ENCODE assay signal across 36 cellular contexts in genomic region chr11:12324585-12324984, GRCh38. TPM values are rescaled to one million over a fixed set of nuclear protein-coding genes. Genes with fewer than 3 reads are reported as not detected.
"Had no signal": no experiment of that assay in that cellular context is flagged by ENCODE, and none has a peak within 500 bp of the region (broad histone marks: within the 10 kb centered on the region; RNA-seq: fewer than 3 reads in every experiment).

No MANE protein-coding gene starts in this region.

- ATAC-seq: activated CD8-positive, alpha-beta memory T cell treated with anti-CD3 and anti-CD28 coated beads, Interleukin-2, amount 10 ng/mL, durations not matched to agents 7 days and 5 days; activated CD8-positive, alpha-beta T cell treated with anti-CD3 and anti-CD28 coated beads, Interleukin-2, amount 10 ng/mL, durations not matched to agents 7 days and 5 days; activated naive CD8-positive, alpha-beta T cell treated with anti-CD3 and anti-CD28 coated beads, Interleukin-2, amount 50 U/mL, for 24 hours; body of pancreas; effector memory CD8-positive, alpha-beta T cell; foreskin keratinocyte; gastrocnemius medialis; heart left ventricle; T-helper 17 cell had no signal

- H3K27me3 Mint-ChIP-seq: activated CD4-positive, alpha-beta memory T cell treated with anti-CD3 and anti-CD28 coated beads for 36 hours; activated CD8-positive, alpha-beta memory T cell treated with anti-CD3 and anti-CD28 coated beads, Interleukin-2, amount 10 ng/mL, durations not matched to agents 7 days and 5 days; activated naive CD8-positive, alpha-beta T cell treated with anti-CD3 and anti-CD28 coated beads for 36 hours; activated naive CD8-positive, alpha-beta T cell treated with anti-CD3 and anti-CD28 coated beads, Interleukin-2, amount 50 U/mL, for 24 hours; effector memory CD8-positive, alpha-beta T cell; T-helper 17 cell had no signal

- DNase-seq: activated CD4-positive, alpha-beta memory T cell treated with anti-CD3 and anti-CD28 coated beads for 36 hours; activated CD4-positive, alpha-beta T cell treated with anti-CD3 and anti-CD28 coated beads for 1 hour; activated CD4-positive, alpha-beta T cell treated with anti-CD3 and anti-CD28 coated beads for 4 hours; activated CD4-positive, CD25-positive, alpha-beta regulatory T cell; activated CD8-positive, alpha-beta memory T cell treated with anti-CD3 and anti-CD28 coated beads, Interleukin-2, amount 10 ng/mL, durations not matched to agents 7 days and 5 days; activated CD8-positive, alpha-beta memory T cell treated with anti-CD3 and anti-CD28 coated beads, Interleukin-2, amount 50 U/mL, for 4 hours; activated CD8-positive, alpha-beta T cell treated with anti-CD3 and anti-CD28 coated beads, Interleukin-2, amount 10 ng/mL, durations not matched to agents 7 days and 5 days; activated effector memory CD4-positive, alpha-beta T cell treated with anti-CD3 and anti-CD28 coated beads, Interleukin-2, amount 50 U/mL, for 16 hours; activated naive CD4-positive, alpha-beta T cell treated with anti-CD3 and anti-CD28 coated beads for 36 hours; activated naive CD8-positive, alpha-beta T cell treated with anti-CD3 and anti-CD28 coated beads for 36 hours; activated naive CD8-positive, alpha-beta T cell treated with anti-CD3 and anti-CD28 coated beads, Interleukin-2, amount 50 U/mL, for 24 hours; activated T-cell treated with anti-CD3 and anti-CD28 coated beads, Interleukin-2, amount 50 U/mL, for 1 hour; activated T-cell treated with anti-CD3 and anti-CD28 coated beads, Interleukin-2, amount 50 U/mL, for 48 hours; adrenal gland; amygdala; aorta; body of pancreas; caudate nucleus; cortex of kidney; dermis blood vessel endothelial cell; effector CD4-positive, alpha-beta T cell; effector memory CD8-positive, alpha-beta T cell; erythroblast; foreskin keratinocyte; gastrocnemius medialis; glutamatergic neuron; heart left ventricle; T-helper 1 cell; T-helper 17 cell; T1000 had no signal

- H3K36me3 ChIP-seq: adrenal gland, esophagus muscularis mucosa, gastrocnemius medialis, heart left ventricle had no signal

- H3K27ac ChIP-seq: adrenal gland, body of pancreas, esophagus muscularis mucosa, foreskin keratinocyte, gastrocnemius medialis had no signal

- H3K4me1 Mint-ChIP-seq: activated naive CD8-positive, alpha-beta T cell treated with anti-CD3 and anti-CD28 coated beads, Interleukin-2, amount 50 U/mL, for 24 hours had no signal

- H3K27me3 ChIP-seq: adrenal gland, body of pancreas, esophagus muscularis mucosa, foreskin keratinocyte, gastrocnemius medialis, heart left ventricle had no signal

- H3K4me1 ChIP-seq: adrenal gland, body of pancreas, foreskin keratinocyte, gastrocnemius medialis had no signal

- H3K4me3 Mint-ChIP-seq: activated CD4-positive, alpha-beta memory T cell treated with anti-CD3 and anti-CD28 coated beads for 36 hours; activated CD8-positive, alpha-beta memory T cell treated with anti-CD3 and anti-CD28 coated beads, Interleukin-2, amount 10 ng/mL, durations not matched to agents 7 days and 5 days; activated CD8-positive, alpha-beta T cell treated with anti-CD3 and anti-CD28 coated beads, Interleukin-2, amount 10 ng/mL, durations not matched to agents 7 days and 5 days; activated naive CD4-positive, alpha-beta T cell treated with anti-CD3 and anti-CD28 coated beads for 36 hours; activated naive CD4-positive, alpha-beta T cell treated with anti-CD3 and anti-CD28 coated beads, Interleukin-2, amount 50 U/mL, for 24 hours; activated naive CD8-positive, alpha-beta T cell treated with anti-CD3 and anti-CD28 coated beads for 36 hours; activated naive CD8-positive, alpha-beta T cell treated with anti-CD3 and anti-CD28 coated beads, Interleukin-2, amount 50 U/mL, for 24 hours; activated T-helper 1 cell treated with anti-CD3 and anti-CD28 coated beads, Interleukin-12 subunit alpha, Interleukin-12 subunit beta, Interleukin-2, Interleukin-4 antibody, amounts not matched to agents 30 ng/mL and 10 ng/mL and 1 ng/mL, durations not matched to agents 14 hours and 24 hours and 36 hours; effector memory CD8-positive, alpha-beta T cell; T-helper 17 cell; T-helper 2 cell treated with Interferon-gamma antibody and Interleukin-4, amounts not matched to agents 5 μg/mL and 100 μg/mL, for 36 hours had no signal

- H3K27ac Mint-ChIP-seq: activated CD4-positive, alpha-beta memory T cell treated with anti-CD3 and anti-CD28 coated beads for 36 hours; activated CD8-positive, alpha-beta memory T cell treated with anti-CD3 and anti-CD28 coated beads, Interleukin-2, amount 10 ng/mL, durations not matched to agents 7 days and 5 days; activated CD8-positive, alpha-beta T cell treated with anti-CD3 and anti-CD28 coated beads, Interleukin-2, amount 10 ng/mL, durations not matched to agents 7 days and 5 days; activated naive CD4-positive, alpha-beta T cell treated with anti-CD3 and anti-CD28 coated beads for 36 hours; activated naive CD4-positive, alpha-beta T cell treated with anti-CD3 and anti-CD28 coated beads, Interleukin-2, amount 50 U/mL, for 24 hours; activated naive CD8-positive, alpha-beta T cell treated with anti-CD3 and anti-CD28 coated beads for 36 hours; activated naive CD8-positive, alpha-beta T cell treated with anti-CD3 and anti-CD28 coated beads, Interleukin-2, amount 50 U/mL, for 24 hours; activated T-helper 1 cell treated with anti-CD3 and anti-CD28 coated beads, Interleukin-12 subunit alpha, Interleukin-12 subunit beta, Interleukin-2, Interleukin-4 antibody, amounts not matched to agents 30 ng/mL and 10 ng/mL and 1 ng/mL, durations not matched to agents 14 hours and 24 hours and 36 hours; activated T-helper 2 cell treated with anti-CD3 and anti-CD28 coated beads, Interferon-gamma antibody, Interleukin-2, Interleukin-4, amounts not matched to agents 10 μg/mL and 5 μg/mL and 100 μg/mL, durations not matched to agents 14 hours and 24 hours and 36 hours; T-helper 17 cell; T-helper 2 cell treated with Interferon-gamma antibody and Interleukin-4, amounts not matched to agents 5 μg/mL and 100 μg/mL, for 36 hours had no signal

- FAIRE-seq: colon had no signal

- H3K9me3 ChIP-seq: adrenal gland, body of pancreas, esophagus muscularis mucosa, gastrocnemius medialis, heart left ventricle had no signal

- H3K36me3 Mint-ChIP-seq: activated CD8-positive, alpha-beta memory T cell treated with anti-CD3 and anti-CD28 coated beads, Interleukin-2, amount 10 ng/mL, durations not matched to agents 7 days and 5 days; activated naive CD4-positive, alpha-beta T cell treated with anti-CD3 and anti-CD28 coated beads, Interleukin-2, amount 50 U/mL, for 24 hours had no signal

- H3K9me3 Mint-ChIP-seq: activated CD4-positive, alpha-beta memory T cell treated with anti-CD3 and anti-CD28 coated beads for 36 hours; activated naive CD4-positive, alpha-beta T cell treated with anti-CD3 and anti-CD28 coated beads for 36 hours; activated naive CD4-positive, alpha-beta T cell treated with anti-CD3 and anti-CD28 coated beads, Interleukin-2, amount 50 U/mL, for 24 hours; activated naive CD8-positive, alpha-beta T cell treated with anti-CD3 and anti-CD28 coated beads for 36 hours; activated naive CD8-positive, alpha-beta T cell treated with anti-CD3 and anti-CD28 coated beads, Interleukin-2, amount 50 U/mL, for 24 hours; activated T-helper 1 cell treated with anti-CD3 and anti-CD28 coated beads, Interleukin-12 subunit alpha, Interleukin-12 subunit beta, Interleukin-2, Interleukin-4 antibody, amounts not matched to agents 30 ng/mL and 10 ng/mL and 1 ng/mL, durations not matched to agents 14 hours and 24 hours and 36 hours; activated T-helper 2 cell treated with anti-CD3 and anti-CD28 coated beads, Interferon-gamma antibody, Interleukin-2, Interleukin-4, amounts not matched to agents 10 μg/mL and 5 μg/mL and 100 μg/mL, durations not matched to agents 14 hours and 24 hours and 36 hours; effector memory CD8-positive, alpha-beta T cell; T-helper 2 cell treated with Interferon-gamma antibody and Interleukin-4, amounts not matched to agents 5 μg/mL and 100 μg/mL, for 36 hours had no signal

- H3K4me3 ChIP-seq: adrenal gland, body of pancreas, esophagus muscularis mucosa, gastrocnemius medialis, heart left ventricle had no signal

RNA-seq across cellular contexts. Expression of gene PARVA, which starts 52.8 kb away (rescaled TPM):
- total RNA-seq: activated CD8-positive, alpha-beta memory T cell treated with anti-CD3 and anti-CD28 coated beads, Interleukin-2, amount 10 ng/mL, durations not matched to agents 7 days and 5 days; activated CD8-positive, alpha-beta T cell treated with anti-CD3 and anti-CD28 coated beads, Interleukin-2, amount 10 ng/mL, durations not matched to agents 7 days and 5 days; activated T-helper 1 cell treated with anti-CD3 and anti-CD28 coated beads, Interleukin-12 subunit alpha, Interleukin-12 subunit beta, Interleukin-2, Interleukin-4 antibody, amounts not matched to agents 30 ng/mL and 10 ng/mL and 1 ng/mL, durations not matched to agents 14 hours and 24 hours and 36 hours; activated T-helper 2 cell treated with anti-CD3 and anti-CD28 coated beads, Interferon-gamma antibody, Interleukin-2, Interleukin-4, amounts not matched to agents 10 μg/mL and 5 μg/mL and 100 μg/mL, durations not matched to agents 14 hours and 24 hours and 36 hours had no signal
